Comparison of ENCODE assay signal across 23 cellular contexts in the genomic region with DNA sequence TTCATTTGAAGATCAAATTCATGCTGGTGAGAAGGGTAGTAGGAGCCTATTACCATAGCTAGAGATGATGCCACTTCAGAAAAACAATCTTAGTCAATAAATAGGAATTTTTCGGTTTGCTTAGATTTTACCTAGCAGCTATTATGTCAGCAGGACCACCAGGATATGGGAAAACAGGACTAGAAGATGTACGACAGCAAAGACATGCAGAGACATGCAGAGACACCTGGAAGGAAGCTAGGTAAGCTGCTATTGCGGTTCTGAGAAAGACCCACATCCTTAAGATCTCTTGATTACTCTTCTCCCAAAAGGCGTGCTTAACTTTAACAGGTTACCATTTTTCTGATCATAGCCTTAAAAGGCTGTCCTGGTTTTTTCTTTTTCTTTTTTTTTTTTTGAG.
DNase-seq lines count a peak whose midpoint lies in the region; ATAC-seq, FAIRE-seq and TF ChIP-seq lines count a peak whose summit lies in the region.
"Had no signal": no experiment of that assay in that cellular context is flagged by ENCODE, and none has a peak within 500 bp of the region (broad histone marks: within the 10 kb centered on the region; RNA-seq: fewer than 3 reads in every experiment).

No MANE protein-coding gene starts in this region.

- DNase-seq in MCF 10A (ENCODE audit: unreplicated experiment) (no peak), breast epithelium (ENCODE audit: low spot score in 2 of 2) (no peak), astrocyte (ENCODE audit: low read depth) (no peak), foreskin keratinocyte (peak; percentile 99 to 100), lower lobe of right lung (no peak), AML-193 (lab: John Stamatoyannopoulos, UW) (no peak), amygdala (lab: John Stamatoyannopoulos, UW) (no peak), DMS53 (lab: John Stamatoyannopoulos, UW) (no peak)
- DNase-seq: 8988T; Caco-2; CD4-positive, alpha-beta T cell; DMS153; Karpas-422; MG63; NCI-H1048; NCI-H1436; NCI-H1930; NCI-H345; NCI-H524 treated with DMSO at 0.1 percent for 48 hours; PC-9 had no signal

- POLR2A ChIA-PET in MCF 10A (lab: Yijun Ruan, JAX): no interaction called here

- H3K27me3 Mint-ChIP-seq in MCF 10A (ENCODE audit: insufficient read depth, unreplicated experiment): no peaks in the 10 kb centered on the region
- no peaks in the 10 kb centered on the region for H3K27me3 Mint-ChIP-seq in astrocyte (ENCODE audit: low read depth, unreplicated experiment)

- H3K9me3 ChIP-seq in breast epithelium (no peaks in the 10 kb centered on the region), astrocyte (ENCODE audit: insufficient read depth, low read depth, low read length) (no peaks in the 10 kb centered on the region), lower lobe of right lung (no peaks in the 10 kb centered on the region)
- H3K9me3 ChIP-seq: Caco-2, SJSA1 had no signal

- H3K4me1 Mint-ChIP-seq in MCF 10A (ENCODE audit: insufficient read depth, unreplicated experiment): peaks cover 9% of the 10 kb centered on the region
- H3K4me1 Mint-ChIP-seq in astrocyte (ENCODE audit: low read depth, unreplicated experiment): peaks cover 28% of the 10 kb centered on the region

- intact Hi-C loops in MCF 10A (cut with micrococcal nuclease): no loop called here
- intact Hi-C loops in breast epithelium (cut with DNase I; ENCODE audit: low total_unique reads): loop anchor here (2.0 kb wide), 1 partner anchor 38 kb away; no protein-coding TSS in a partner anchor
- intact Hi-C loops in lower lobe of right lung (cut with DNase I): no loop called here

- H3K4me3 Mint-ChIP-seq in MCF 10A (ENCODE audit: unreplicated experiment) (no peak overlapping the region), astrocyte (ENCODE audit: unreplicated experiment) (no peak overlapping the region)
- H3K4me3 Mint-ChIP-seq: CD4-positive, alpha-beta T cell had no signal

- no TSS peak for BruUV-seq in MCF 10A (replicated peaks; lab: Mats Ljungman, UMichigan)

- H3K4me3 ChIP-seq in breast epithelium (no peak overlapping the region), astrocyte (ENCODE audit: insufficient read depth, low read depth, low read length) (no peak overlapping the region), lower lobe of right lung (no peak overlapping the region)
- H3K4me3 ChIP-seq: GM12878, MG63, PC-9, SJSA1 had no signal

- CTCF ChIA-PET in MCF 10A (lab: Yijun Ruan, JAX): interaction anchor here (0.8 to 1.4 kb wide), 2 partner anchors 36 to 67 kb away, joined by 3 read pairs; no protein-coding TSS in a partner anchor

- H3K27me3 ChIP-seq in breast epithelium (no peaks in the 10 kb centered on the region), astrocyte (ENCODE audit: insufficient read depth, low read length) (no peaks in the 10 kb centered on the region), foreskin keratinocyte (no peaks in the 10 kb centered on the region), lower lobe of right lung (ENCODE audit: low read depth) (no peaks in the 10 kb centered on the region)
- H3K27me3 ChIP-seq: MG63, SJSA1 had no signal

- no peak for FAIRE-seq in astrocyte (lab: Jason Lieb, UNC)
- FAIRE-seq: GM12878, H1 had no signal

- TF ChIP-seq CTCF in MCF 10A (IDR thresholded peaks at IDR 0.05; ENCODE audit: unreplicated experiment): no peak
- no peak for TF ChIP-seq CTCF in breast epithelium (IDR thresholded peaks at IDR 0.05)
- TF ChIP-seq CTCF in astrocyte (IDR thresholded peaks at IDR 0.05; ENCODE audit: insufficient read depth, low read depth, low read length): no peak
- TF ChIP-seq CTCF in foreskin keratinocyte (conservative IDR thresholded peaks at IDR 0.05): no peak
- TF ChIP-seq CTCF in lower lobe of right lung (IDR thresholded peaks at IDR 0.05): no peak

- H3K27ac Mint-ChIP-seq in MCF 10A (ENCODE audit: low read depth, unreplicated experiment): peak overlapping the region; percentile 24
- no peak overlapping the region for H3K27ac Mint-ChIP-seq in astrocyte (ENCODE audit: unreplicated experiment)
- H3K27ac Mint-ChIP-seq: CD4-positive, alpha-beta T cell had no signal

- peak overlapping the region; percentile 80 for H3K9ac ChIP-seq in astrocyte (ENCODE audit: low read length)

- H4K20me1 ChIP-seq in astrocyte (ENCODE audit: insufficient read depth, low read length): no peaks in the 10 kb centered on the region

- peaks cover 6% of the 10 kb centered on the region for H3K9me3 Mint-ChIP-seq in MCF 10A (ENCODE audit: unreplicated experiment)
- peaks cover 2% of the 10 kb centered on the region for H3K9me3 Mint-ChIP-seq in astrocyte (ENCODE audit: unreplicated experiment)
- H3K9me3 Mint-ChIP-seq: CD4-positive, alpha-beta T cell had no signal

- ATAC-seq in foreskin keratinocyte (peak; percentile 38), lower lobe of right lung (no peak)
- ATAC-seq: GM12878 had no signal

- H3K4me1 ChIP-seq in breast epithelium (no peaks in the 10 kb centered on the region), astrocyte (ENCODE audit: insufficient read depth, low read length) (peaks cover 38% of the 10 kb centered on the region), foreskin keratinocyte (peaks cover 55% of the 10 kb centered on the region), lower lobe of right lung (no peaks in the 10 kb centered on the region)
- H3K4me1 ChIP-seq: Caco-2 had no signal

- no peak for TF ChIP-seq POLR2A in breast epithelium (IDR thresholded peaks at IDR 0.05)

- no peaks in the 10 kb centered on the region for H3K36me3 Mint-ChIP-seq in MCF 10A (ENCODE audit: insufficient read depth, unreplicated experiment)
- peaks cover 3% of the 10 kb centered on the region for H3K36me3 Mint-ChIP-seq in astrocyte (ENCODE audit: low read depth, unreplicated experiment)

- H2AFZ ChIP-seq in astrocyte (ENCODE audit: low read depth, low read length): no peak overlapping the region
- H2AFZ ChIP-seq: PC-9 had no signal

- H3K4me2 ChIP-seq in astrocyte (ENCODE audit: low read length): peak overlapping the region; percentile 57
- H3K4me2 ChIP-seq: PC-9 had no signal

- H3K36me3 ChIP-seq in breast epithelium: no peaks in the 10 kb centered on the region
- no peaks in the 10 kb centered on the region for H3K36me3 ChIP-seq in astrocyte (ENCODE audit: insufficient read depth, low read length)
- H3K36me3 ChIP-seq in lower lobe of right lung: no peaks in the 10 kb centered on the region
- H3K36me3 ChIP-seq: MG63, SJSA1 had no signal

- H3K79me2 ChIP-seq in astrocyte (ENCODE audit: insufficient read depth, low read length): no peaks in the 10 kb centered on the region

- H3K27ac ChIP-seq in breast epithelium: no peak overlapping the region
- H3K27ac ChIP-seq in astrocyte (ENCODE audit: low read depth, low read length): peak overlapping the region; percentile 99
- H3K27ac ChIP-seq in foreskin keratinocyte: peak overlapping the region; percentile 92
- no peak overlapping the region for H3K27ac ChIP-seq in lower lobe of right lung
- H3K27ac ChIP-seq: PC-9, SJSA1 had no signal

Comparison
In these comparisons a context has a peak if more than half of its experiments do, and no peak if none do; other contexts are left out.
1. DNase-seq: peak in foreskin keratinocyte (2 of 2); none in MCF 10A (single experiment), breast epithelium (0 of 2), astrocyte (single experiment), lower lobe of right lung (single experiment), AML-193 (0 of 2), amygdala (0 of 56) and DMS53 (single experiment).
2. H3K27ac ChIP-seq: peak in astrocyte (single experiment) and foreskin keratinocyte (single experiment); none in breast epithelium (0 of 2) and lower lobe of right lung (single experiment).